Comparison of ENCODE assay signal across 7 cellular contexts in the genomic region with DNA sequence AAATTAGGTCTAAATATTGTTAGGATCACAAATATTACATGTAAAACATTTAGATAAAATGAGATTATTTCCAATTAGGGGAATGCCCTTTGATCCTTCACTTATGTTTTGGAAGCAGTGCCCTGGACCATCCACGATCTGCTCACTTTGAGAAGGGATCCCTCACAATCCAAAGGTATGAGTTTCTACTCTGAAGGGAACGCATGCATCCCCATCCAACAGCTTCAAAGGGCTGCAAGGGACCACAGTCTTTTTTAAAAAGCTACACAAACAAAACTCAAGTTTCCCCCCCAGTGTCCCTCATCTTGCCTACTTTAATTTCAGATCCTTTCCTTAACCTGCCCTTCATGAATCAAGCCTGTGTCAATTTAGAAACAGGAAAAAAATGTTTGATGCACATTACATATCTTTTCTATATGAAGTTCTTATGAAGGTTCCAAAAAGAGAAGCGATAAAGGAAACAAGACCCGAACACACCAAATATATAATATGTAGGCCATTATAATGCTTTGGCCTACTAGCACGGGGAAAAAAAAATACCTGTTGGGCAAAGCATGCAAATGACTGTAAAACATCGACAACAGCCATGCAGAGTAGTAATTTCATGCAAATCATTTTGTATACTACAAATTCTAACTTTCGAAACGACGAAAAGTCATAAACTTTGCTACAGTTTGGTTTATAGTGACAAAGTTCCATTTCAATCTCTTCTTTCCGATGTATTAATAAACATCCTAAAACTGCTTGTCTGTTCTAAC. TPM values are rescaled to one million over a fixed set of nuclear protein-coding genes. Genes with fewer than 3 reads are reported as not detected.
DNase-seq lines count a peak whose midpoint lies in the region; ATAC-seq and TF ChIP-seq lines count a peak whose summit lies in the region.

No MANE protein-coding gene starts in this region.

- H3K9me3 ChIP-seq in SK-N-MC (ENCODE audit: low read depth, low read length) (no peaks in the 10 kb centered on the region), skeletal muscle tissue (ENCODE audit: control insufficient read depth in 3 of 3, low read length in 3 of 3) (no peaks in the 10 kb centered on the region)

- H3K27me3 ChIP-seq in H7 (ENCODE audit: control insufficient read depth, insufficient read depth, low read length) (no peaks in the 10 kb centered on the region), skeletal muscle tissue (ENCODE audit: control insufficient read depth in 3 of 3, insufficient read depth in 3 of 3, low read length in 3 of 3) (no peaks in the 10 kb centered on the region)

- H3K27ac ChIP-seq in SK-N-MC (no peak overlapping the region), skeletal muscle tissue (ENCODE audit: low read depth, low read length) (peak overlapping the region; percentile 99)

- peak overlapping the region; percentile 98 for H3K9ac ChIP-seq in SK-N-MC (ENCODE audit: insufficient read length)
- peak overlapping the region; percentile 98 to 100 (median 99) for H3K9ac ChIP-seq in skeletal muscle tissue (ENCODE audit: low read depth in 1 of 3, low read length in 3 of 3)

- ATAC-seq in HG02759 (IDR thresholded peaks at IDR 0.05; ENCODE audit: unreplicated experiment) (no peak), GM18867 (IDR thresholded peaks at IDR 0.05; ENCODE audit: unreplicated experiment) (no peak)

- H3K4me3 ChIP-seq in H7 (ENCODE audit: insufficient read depth, low read depth, low read length) (peak overlapping the region; percentile 99; the same call in 1 of the 2 replicates), SK-N-MC (peak overlapping the region; percentile 75), foreskin fibroblast (ENCODE audit: low read depth in 1 of 2, low read length in 2 of 2) (peak overlapping the region; percentile 97 to 99), skeletal muscle tissue (ENCODE audit: low read length in 3 of 3) (peak overlapping the region; percentile 71 to 93 (median 92))

- DNase-seq in H7 (no peak), SK-N-MC (ENCODE audit: low read depth, low spot score) (no peak), foreskin fibroblast (no peak), DMS153 treated with DMSO at 0.1 percent for 48 hours (lab: John Stamatoyannopoulos, UW; ENCODE audit: unreplicated experiment) (no peak)

- peaks cover 16 to 20% (median 18%) of the 10 kb centered on the region in 3 donors for H3K4me1 ChIP-seq in skeletal muscle tissue (ENCODE audit: control insufficient read depth in 3 of 3, insufficient read depth in 3 of 3, low read length in 3 of 3)

- no peak for TF ChIP-seq CTCF in foreskin fibroblast (IDR thresholded peaks at IDR 0.05; ENCODE audit: low read depth, low read length)

- H3K36me3 ChIP-seq in H7 (replicated peaks; ENCODE audit: control insufficient read depth, insufficient read depth, low read length) (peaks cover 2% of the 10 kb centered on the region; the same call in 1 of the 2 replicates), SK-N-MC (ENCODE audit: insufficient read depth, low read length) (peaks cover 13% of the 10 kb centered on the region), skeletal muscle tissue (ENCODE audit: control insufficient read depth in 3 of 3, insufficient read depth in 3 of 3, low read length in 3 of 3) (peaks cover 0 to 2% (median 0%) of the 10 kb centered on the region in 3 donors)

RNA-seq across cellular contexts. Expression of a gene that starts 2.0 kb away (rescaled TPM):
- total RNA-seq in H7 (2014; rRNA removed; shearing (Covaris generic)) = 89.3 and 129 TPM in 2 replicates
- total RNA-seq in skeletal muscle tissue = 59.5 TPM

RNA-seq across cellular contexts. Expression of a gene that starts 25.3 kb away (rescaled TPM):
- 77.1 and 82.6 TPM in 2 replicates for total RNA-seq in H7 (2014; rRNA removed; shearing (Covaris generic))
- 14.6 TPM for total RNA-seq in skeletal muscle tissue

RNA-seq across cellular contexts. Expression of a gene that starts 49.1 kb away (rescaled TPM):
- 2.4 and 7.8 TPM in 2 replicates for total RNA-seq in H7 (2014; rRNA removed; shearing (Covaris generic))
- 2.6 TPM for total RNA-seq in skeletal muscle tissue
